8 cellular contexts compared by ENCODE assay signal in genomic region chr9:113602126-113603119, GRCh38.
A peak's percentile ranks its signal among the peaks of the same experiment; 100 is the strongest.
DNase-seq lines count a peak whose midpoint lies in the region; ATAC-seq, FAIRE-seq and TF ChIP-seq lines count a peak whose summit lies in the region.

No MANE protein-coding gene starts in this region.

- H3K4me1 ChIP-seq in OCI-LY1 (ENCODE audit: insufficient read depth, low read length, severe bottlenecking): peaks cover 17% of the 10 kb centered on the region
- H3K4me1 ChIP-seq in adrenal gland (replicated peaks in 1 of 2): peaks cover 0 to 50% of the 10 kb centered on the region in 2 donors
- peaks cover 35% of the 10 kb centered on the region for H3K4me1 ChIP-seq in keratinocyte (ENCODE audit: control insufficient read depth, extremely low read depth, insufficient read depth, low read length)

- H2AFZ ChIP-seq in OCI-LY1 (ENCODE audit: low read length): no peak overlapping the region
- H2AFZ ChIP-seq in keratinocyte (ENCODE audit: control insufficient read depth, low read length): peak overlapping the region; percentile 34

- H3K4me3 ChIP-seq in AG10803 (ENCODE audit: low read length): no peak overlapping the region
- H3K4me3 ChIP-seq in OCI-LY1 (ENCODE audit: low read depth, low read length, poor library complexity, severe bottlenecking): no peak overlapping the region
- no peak overlapping the region for H3K4me3 ChIP-seq in adrenal gland
- no peak overlapping the region for H3K4me3 ChIP-seq in keratinocyte (ENCODE audit: control insufficient read depth in 2 of 3, extremely low read depth in 1 of 3, insufficient read depth in 2 of 3, low read depth in 1 of 3, low read length in 3 of 3)

- peak overlapping the region; percentile 12; the same call in 1 of the 2 replicates for H3K4me2 ChIP-seq in OCI-LY1 (ENCODE audit: low read length)
- peak overlapping the region; percentile 58 for H3K4me2 ChIP-seq in keratinocyte (ENCODE audit: control insufficient read depth, extremely low read depth, insufficient read depth, low read depth, low read length)

- H4K20me1 ChIP-seq in OCI-LY1 (ENCODE audit: insufficient read depth, low read length) (no peaks in the 10 kb centered on the region), keratinocyte (ENCODE audit: control insufficient read depth, extremely low read depth, insufficient read depth, low read length) (no peaks in the 10 kb centered on the region)

- dilution Hi-C loops in keratinocyte (cut with MboI; ENCODE audit: extremely low pct_ligation_motif_present, low sequenced_read_pairs): no loop called here

- DNase-seq in AG10803 (ENCODE audit: low read depth) (peak; percentile 80), adrenal gland (peak; percentile 69 to 90 (median 85)), keratinocyte (ENCODE audit: low read depth, low spot score) (peak; percentile 73)
- DNase-seq in stimulated activated CD8-positive, alpha-beta memory T cell treated with anti-CD3 and anti-CD28 coated beads, Interleukin-12 subunit alpha, Interleukin-12 subunit beta, amount 100 ng/mL, for 4 hours (ENCODE audit: low read depth): peak; percentile 49

- H3K27me3 ChIP-seq in OCI-LY1 (ENCODE audit: insufficient read depth, low read length): no peaks in the 10 kb centered on the region
- H3K27me3 ChIP-seq in adrenal gland: no peaks in the 10 kb centered on the region
- no peaks in the 10 kb centered on the region for H3K27me3 ChIP-seq in keratinocyte (ENCODE audit: control insufficient read depth, extremely low read depth, insufficient read depth, low read length)

- H3K79me2 ChIP-seq in OCI-LY1 (ENCODE audit: insufficient read depth, low read length) (no peaks in the 10 kb centered on the region), keratinocyte (ENCODE audit: control insufficient read depth, insufficient read depth, low read length) (no peaks in the 10 kb centered on the region)

- WGBS in adrenal gland, 4 donors: 47 to 66% (median 50%) methylated on average over 13 to 19 of the region's 19 CpGs

- FAIRE-seq in keratinocyte (lab: Jason Lieb, UNC): peak; percentile 98

- H3K9me1 ChIP-seq in keratinocyte (ENCODE audit: control insufficient read depth, extremely low read depth, insufficient read depth, low read length): peaks cover 3% of the 10 kb centered on the region

- no peak for TF ChIP-seq CTCF in AG10803 (conservative IDR thresholded peaks at IDR 0.05; ENCODE audit: low read length)
- TF ChIP-seq CTCF in OCI-LY1 (IDR thresholded peaks at IDR 0.05; ENCODE audit: low read length): no peak
- no peak for TF ChIP-seq CTCF in adrenal gland (IDR thresholded peaks at IDR 0.05)
- no peak for TF ChIP-seq CTCF in keratinocyte (optimal IDR thresholded peaks at IDR 0.05 in 1 of 3, IDR thresholded peaks at IDR 0.05 in 1 of 3, conservative IDR thresholded peaks at IDR 0.05 in 1 of 3; ENCODE audit: extremely low read depth in 1 of 3, insufficient read depth in 2 of 3, low read length in 3 of 3)

- H3K27ac ChIP-seq in OCI-LY1 (ENCODE audit: low read depth, low read length, poor library complexity, severe bottlenecking) (no peak overlapping the region), adrenal gland (peak overlapping the region in 3 of 5 donors; percentile 36 to 73 (median 47)), keratinocyte (ENCODE audit: control insufficient read depth, insufficient read depth, low read length) (peak overlapping the region; percentile 25)

- ATAC-seq in GM19023 (IDR thresholded peaks at IDR 0.05; ENCODE audit: unreplicated experiment) (peak; percentile 77), HG03439 (IDR thresholded peaks at IDR 0.05; ENCODE audit: unreplicated experiment) (peak; percentile 69), GM21381 (IDR thresholded peaks at IDR 0.05; ENCODE audit: unreplicated experiment) (no peak)

- TF ChIP-seq POLR2A in adrenal gland (IDR thresholded peaks at IDR 0.05): no peak

- no peaks in the 10 kb centered on the region for H3K9me3 ChIP-seq in OCI-LY1 (ENCODE audit: low read length)
- H3K9me3 ChIP-seq in adrenal gland (replicated peaks in 1 of 3): no peaks in the 10 kb centered on the region
- no peaks in the 10 kb centered on the region for H3K9me3 ChIP-seq in keratinocyte (ENCODE audit: control insufficient read depth, low read depth, low read length)

- intact Hi-C loops in adrenal gland (cut with DNase I): no loop called here

- H3K9me2 ChIP-seq in OCI-LY1 (ENCODE audit: low read depth, low read length): no peaks in the 10 kb centered on the region

- H3F3A ChIP-seq in OCI-LY1 (ENCODE audit: insufficient read depth, low read length): no peaks in the 10 kb centered on the region

- H3K36me3 ChIP-seq in OCI-LY1 (ENCODE audit: insufficient read depth, low read length): no peaks in the 10 kb centered on the region
- H3K36me3 ChIP-seq in adrenal gland (replicated peaks in 1 of 2): peaks cover 0 to 10% of the 10 kb centered on the region in 2 donors
- peaks cover 5 to 6% of the 10 kb centered on the region in 2 experiments for H3K36me3 ChIP-seq in keratinocyte (ENCODE audit: control insufficient read depth in 2 of 2, extremely low read depth in 1 of 2, insufficient read depth in 2 of 2, low read length in 2 of 2)

- H3K9ac ChIP-seq in OCI-LY1 (ENCODE audit: low read length) (no peak overlapping the region; the same call in 1 of the 2 replicates), keratinocyte (ENCODE audit: control insufficient read depth, extremely low read depth, insufficient read depth, low read length) (peak overlapping the region; percentile 39)
